9 cellular contexts compared by ENCODE assay signal in genomic region chr5:180648658-180649296, GRCh38. TPM values are rescaled to one million over a fixed set of nuclear protein-coding genes. Genes with fewer than 3 reads are reported as not detected.
DNase-seq lines count a peak whose midpoint lies in the region; ATAC-seq and TF ChIP-seq lines count a peak whose summit lies in the region.
"Had no signal": no experiment of that assay in that cellular context is flagged by ENCODE, and none has a peak within 500 bp of the region (broad histone marks: within the 10 kb centered on the region; RNA-seq: fewer than 3 reads in every experiment).

No MANE protein-coding gene starts in this region.

- H3K4me1 Mint-ChIP-seq in activated CD4-positive, alpha-beta memory T cell treated with anti-CD3 and anti-CD28 coated beads, Interleukin-2, amount 10 ng/mL, durations not matched to agents 7 days and 5 days = peaks cover 11% of the 10 kb centered on the region

- H3K9me3 Mint-ChIP-seq in activated CD4-positive, alpha-beta memory T cell treated with anti-CD3 and anti-CD28 coated beads, Interleukin-2, amount 10 ng/mL, durations not matched to agents 7 days and 5 days = no peaks in the 10 kb centered on the region

- peak overlapping the region; percentile 57 for H3K4me3 ChIP-seq in H7 (ENCODE audit: insufficient read depth, low read depth, low read length)
- peak overlapping the region; percentile 39 to 56 for H3K4me3 ChIP-seq in right atrium auricular region
- peak overlapping the region; percentile 31 to 52 (median 42) for H3K4me3 ChIP-seq in gastrocnemius medialis

- no peak for TF ChIP-seq POLR2A in gastrocnemius medialis (IDR thresholded peaks at IDR 0.05)

- H3K27ac ChIP-seq in right atrium auricular region (peak overlapping the region in 1 of 2 donors; percentile 26), gastrocnemius medialis (peak overlapping the region in 2 of 4 donors; percentile 48 to 52)

- H3K27me3 Mint-ChIP-seq in activated CD4-positive, alpha-beta memory T cell treated with anti-CD3 and anti-CD28 coated beads, Interleukin-2, amount 10 ng/mL, durations not matched to agents 7 days and 5 days = peaks cover 42% of the 10 kb centered on the region

- CTCF ChIA-PET in activated CD4-positive, alpha-beta memory T cell treated with anti-CD3 and anti-CD28 coated beads, Interleukin-2, amount 10 ng/mL, durations not matched to agents 7 days and 5 days (lab: Charles Lee) = interaction anchor here (1.1 kb wide), 1 partner anchor 22 kb away, joined by 5 read pairs; no protein-coding TSS in a partner anchor

- no peak overlapping the region for H3K27ac Mint-ChIP-seq in activated CD4-positive, alpha-beta memory T cell treated with anti-CD3 and anti-CD28 coated beads, Interleukin-2, amount 10 ng/mL, durations not matched to agents 7 days and 5 days

- TF ChIP-seq CTCF in right atrium auricular region (IDR thresholded peaks at IDR 0.05) (peak; percentile 16 to 45), gastrocnemius medialis (IDR thresholded peaks at IDR 0.05 in 4 of 5, conservative IDR thresholded peaks at IDR 0.05 in 1 of 5) (peak in 2 of 5 experiments; percentile 12 to 20)

- H3K4me1 ChIP-seq in right atrium auricular region (peaks cover 0 to 37% of the 10 kb centered on the region in 2 donors), gastrocnemius medialis (no peaks in the 10 kb centered on the region)

- intact Hi-C loops in gastrocnemius medialis (cut with DNase I; ENCODE audit: low total_unique reads) = no loop called here

- DNase-seq in H7 (peak; percentile 97), right atrium auricular region (ENCODE audit: low spot score) (no peak), gastrocnemius medialis (no peak), SW 1271 (lab: John Stamatoyannopoulos, UW) (no peak), OCI-M1 (lab: John Stamatoyannopoulos, UW) (no peak), NCI-H1417 treated with DMSO at 0.1 percent for 48 hours (lab: John Stamatoyannopoulos, UW) (no peak)
- DNase-seq in activated CD4-positive, alpha-beta memory T cell treated with anti-CD3 and anti-CD28 coated beads, Interleukin-2, amount 10 ng/mL, durations not matched to agents 7 days and 5 days = no peak
- DNase-seq: SHP77 had no signal

- no peaks in the 10 kb centered on the region for H3K36me3 Mint-ChIP-seq in activated CD4-positive, alpha-beta memory T cell treated with anti-CD3 and anti-CD28 coated beads, Interleukin-2, amount 10 ng/mL, durations not matched to agents 7 days and 5 days (ENCODE audit: low read depth)

- H3K4me3 Mint-ChIP-seq in activated CD4-positive, alpha-beta memory T cell treated with anti-CD3 and anti-CD28 coated beads, Interleukin-2, amount 10 ng/mL, durations not matched to agents 7 days and 5 days = peak overlapping the region; percentile 56

- ATAC-seq in gastrocnemius medialis (no peak), HG03354 (IDR thresholded peaks at IDR 0.05; ENCODE audit: poor library complexity, severe bottlenecking, unreplicated experiment) (no peak)

- in situ Hi-C loops in gastrocnemius medialis (cut with MboI; ENCODE audit: low sequenced_read_pairs in 4 of 4) = no loop called here

- POLR2A ChIA-PET in activated CD4-positive, alpha-beta memory T cell treated with anti-CD3 and anti-CD28 coated beads, Interleukin-2, amount 10 ng/mL, durations not matched to agents 7 days and 5 days (lab: Charles Lee) = no interaction called here

- H3K27me3 ChIP-seq in H7 (ENCODE audit: control insufficient read depth, insufficient read depth, low read length) (peaks cover 36% of the 10 kb centered on the region), right atrium auricular region (peaks cover 0 to 9% of the 10 kb centered on the region in 2 donors), gastrocnemius medialis (peaks cover 26 to 51% (median 42%) of the 10 kb centered on the region in 3 donors)

- no peaks in the 10 kb centered on the region for H3K9me3 ChIP-seq in right atrium auricular region
- H3K9me3 ChIP-seq in gastrocnemius medialis = no peaks in the 10 kb centered on the region

- no peaks in the 10 kb centered on the region for H3K36me3 ChIP-seq in H7 (replicated peaks; ENCODE audit: control insufficient read depth, insufficient read depth, low read length)
- H3K36me3 ChIP-seq in right atrium auricular region = no peaks in the 10 kb centered on the region
- H3K36me3 ChIP-seq in gastrocnemius medialis = no peaks in the 10 kb centered on the region

RNA-seq across cellular contexts. Expression of gene FLT4, which starts 0.6 kb away (rescaled TPM):
- 7.2 and 13.8 TPM in 2 replicates for total RNA-seq in H7 (2014; rRNA removed; shearing (Covaris generic))
- under 1 TPM; 0.38 to 0.45 TPM for total RNA-seq in activated CD4-positive, alpha-beta memory T cell treated with anti-CD3 and anti-CD28 coated beads, Interleukin-2, amount 10 ng/mL, durations not matched to agents 7 days and 5 days
- total RNA-seq in right atrium auricular region (1 to 10 TPM; 2.0 to 4.2 TPM), gastrocnemius medialis (1 to 10 TPM; 2.6 to 4.7 (median 2.9) TPM)

RNA-seq across cellular contexts. Expression of gene SCGB3A1, which starts 57.5 kb away (rescaled TPM):
- not detected in 2 replicates for total RNA-seq in H7 (2014; rRNA removed; shearing (Covaris generic))
- total RNA-seq in activated CD4-positive, alpha-beta memory T cell treated with anti-CD3 and anti-CD28 coated beads, Interleukin-2, amount 10 ng/mL, durations not matched to agents 7 days and 5 days = not detected
- total RNA-seq in right atrium auricular region = not detected
- not detected for total RNA-seq in gastrocnemius medialis
